ENCODE assay signal across 1 cellular context in the genomic region with DNA sequence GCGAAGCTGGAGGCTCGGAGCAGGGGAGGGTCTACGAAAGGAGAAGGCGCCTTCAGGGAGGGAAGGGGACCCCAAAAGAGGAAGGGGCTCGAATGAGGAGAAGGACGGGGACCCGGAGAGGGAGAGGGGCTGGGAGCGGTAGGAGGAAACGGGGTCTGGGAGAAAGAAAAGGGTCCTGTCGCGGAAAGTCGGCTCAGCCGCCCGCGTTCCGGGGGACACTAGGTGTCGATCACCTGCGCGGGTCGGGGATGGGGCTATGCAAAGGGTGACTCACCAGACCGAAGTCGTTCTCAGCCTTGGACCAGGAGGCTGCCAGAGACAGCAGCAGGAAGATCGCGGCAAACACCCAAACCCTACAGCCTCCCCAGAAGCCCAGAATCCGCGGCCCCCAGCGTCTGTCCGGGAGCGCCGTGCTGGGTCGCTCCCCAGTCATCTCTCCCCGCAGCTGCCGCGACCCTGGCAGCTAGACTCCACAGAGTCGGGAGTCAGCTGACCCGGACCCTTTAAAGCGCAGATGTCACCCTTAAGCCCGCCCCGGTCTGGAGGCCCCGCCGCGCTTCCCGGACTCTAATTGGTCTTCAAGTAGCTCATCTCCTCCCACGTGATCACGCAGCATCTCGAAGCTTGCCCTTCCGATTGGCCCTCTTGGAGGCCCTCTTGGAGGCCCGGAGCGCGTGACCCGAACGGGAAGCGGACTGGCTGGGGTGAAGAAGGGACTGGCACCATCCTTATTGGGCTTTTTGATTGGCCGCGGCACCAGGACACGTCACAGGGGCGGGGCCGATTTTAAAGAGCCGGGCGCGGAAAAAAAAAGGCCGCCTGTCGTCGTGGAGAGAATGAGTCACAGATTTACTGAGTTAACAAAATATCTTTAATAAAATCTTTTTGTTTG.
TF ChIP-seq lines count a peak whose summit lies in the region.

A gene (minus strand): TSS at position 478 of the 892 bp plus-strand sequence. CDS start 45 bp downstream, at position 433.

TF ChIP-seq in K562, 482 proteins besides CTCF, POLR2A, EP300 and RAD21 (continued from another document):
- TF ChIP-seq, protein P1, sequence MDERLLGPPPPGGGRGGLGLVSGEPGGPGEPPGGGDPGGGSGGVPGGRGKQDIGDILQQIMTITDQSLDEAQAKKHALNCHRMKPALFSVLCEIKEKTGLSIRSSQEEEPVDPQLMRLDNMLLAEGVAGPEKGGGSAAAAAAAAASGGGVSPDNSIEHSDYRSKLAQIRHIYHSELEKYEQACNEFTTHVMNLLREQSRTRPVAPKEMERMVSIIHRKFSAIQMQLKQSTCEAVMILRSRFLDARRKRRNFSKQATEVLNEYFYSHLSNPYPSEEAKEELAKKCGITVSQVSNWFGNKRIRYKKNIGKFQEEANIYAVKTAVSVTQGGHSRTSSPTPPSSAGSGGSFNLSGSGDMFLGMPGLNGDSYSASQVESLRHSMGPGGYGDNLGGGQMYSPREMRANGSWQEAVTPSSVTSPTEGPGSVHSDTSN (CRISPR knock-in tag; IDR thresholded peaks at IDR 0.05; ENCODE audit: low read depth) = no peak
- TF ChIP-seq, protein P1 (tag; conservative IDR thresholded peaks at IDR 0.05; ENCODE audit: low read depth) = peak; percentile 78
- TF ChIP-seq, protein P2, sequence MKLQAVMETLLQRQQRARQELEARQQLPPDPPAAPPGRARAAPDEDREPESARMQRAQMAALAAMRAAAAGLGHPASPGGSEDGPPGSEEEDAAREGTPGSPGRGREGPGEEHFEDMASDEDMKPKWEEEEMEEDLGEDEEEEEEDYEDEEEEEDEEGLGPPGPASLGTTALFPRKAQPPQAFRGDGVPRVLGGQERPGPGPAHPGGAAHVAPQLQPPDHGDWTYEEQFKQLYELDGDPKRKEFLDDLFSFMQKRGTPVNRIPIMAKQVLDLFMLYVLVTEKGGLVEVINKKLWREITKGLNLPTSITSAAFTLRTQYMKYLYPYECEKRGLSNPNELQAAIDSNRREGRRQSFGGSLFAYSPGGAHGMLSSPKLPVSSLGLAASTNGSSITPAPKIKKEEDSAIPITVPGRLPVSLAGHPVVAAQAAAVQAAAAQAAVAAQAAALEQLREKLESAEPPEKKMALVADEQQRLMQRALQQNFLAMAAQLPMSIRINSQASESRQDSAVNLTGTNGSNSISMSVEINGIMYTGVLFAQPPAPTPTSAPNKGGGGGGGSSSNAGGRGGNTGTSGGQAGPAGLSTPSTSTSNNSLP (IDR thresholded peaks at IDR 0.05; ENCODE audit: borderline replicate concordance, low read depth, low read length) = peak; percentile 55; the same call in 1 of the 2 replicates
- TF ChIP-seq, protein P3, sequence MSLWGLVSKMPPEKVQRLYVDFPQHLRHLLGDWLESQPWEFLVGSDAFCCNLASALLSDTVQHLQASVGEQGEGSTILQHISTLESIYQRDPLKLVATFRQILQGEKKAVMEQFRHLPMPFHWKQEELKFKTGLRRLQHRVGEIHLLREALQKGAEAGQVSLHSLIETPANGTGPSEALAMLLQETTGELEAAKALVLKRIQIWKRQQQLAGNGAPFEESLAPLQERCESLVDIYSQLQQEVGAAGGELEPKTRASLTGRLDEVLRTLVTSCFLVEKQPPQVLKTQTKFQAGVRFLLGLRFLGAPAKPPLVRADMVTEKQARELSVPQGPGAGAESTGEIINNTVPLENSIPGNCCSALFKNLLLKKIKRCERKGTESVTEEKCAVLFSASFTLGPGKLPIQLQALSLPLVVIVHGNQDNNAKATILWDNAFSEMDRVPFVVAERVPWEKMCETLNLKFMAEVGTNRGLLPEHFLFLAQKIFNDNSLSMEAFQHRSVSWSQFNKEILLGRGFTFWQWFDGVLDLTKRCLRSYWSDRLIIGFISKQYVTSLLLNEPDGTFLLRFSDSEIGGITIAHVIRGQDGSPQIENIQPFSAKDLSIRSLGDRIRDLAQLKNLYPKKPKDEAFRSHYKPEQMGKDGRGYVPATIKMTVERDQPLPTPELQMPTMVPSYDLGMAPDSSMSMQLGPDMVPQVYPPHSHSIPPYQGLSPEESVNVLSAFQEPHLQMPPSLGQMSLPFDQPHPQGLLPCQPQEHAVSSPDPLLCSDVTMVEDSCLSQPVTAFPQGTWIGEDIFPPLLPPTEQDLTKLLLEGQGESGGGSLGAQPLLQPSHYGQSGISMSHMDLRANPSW (CRISPR knock-in tag; IDR thresholded peaks at IDR 0.05) = peak; percentile 75; the same call in 1 of the 2 replicates
- peak; percentile 6; the same call in 1 of the 2 replicates for TF ChIP-seq ELF2 (CRISPR knock-in tag; IDR thresholded peaks at IDR 0.05)
- no peak for TF ChIP-seq ZNF766 (CRISPR knock-in tag; conservative IDR thresholded peaks at IDR 0.05)
- TF ChIP-seq DACH1 (IDR thresholded peaks at IDR 0.05; ENCODE audit: partially characterized antibody) = peak; percentile 97
- TF ChIP-seq, protein P4, sequence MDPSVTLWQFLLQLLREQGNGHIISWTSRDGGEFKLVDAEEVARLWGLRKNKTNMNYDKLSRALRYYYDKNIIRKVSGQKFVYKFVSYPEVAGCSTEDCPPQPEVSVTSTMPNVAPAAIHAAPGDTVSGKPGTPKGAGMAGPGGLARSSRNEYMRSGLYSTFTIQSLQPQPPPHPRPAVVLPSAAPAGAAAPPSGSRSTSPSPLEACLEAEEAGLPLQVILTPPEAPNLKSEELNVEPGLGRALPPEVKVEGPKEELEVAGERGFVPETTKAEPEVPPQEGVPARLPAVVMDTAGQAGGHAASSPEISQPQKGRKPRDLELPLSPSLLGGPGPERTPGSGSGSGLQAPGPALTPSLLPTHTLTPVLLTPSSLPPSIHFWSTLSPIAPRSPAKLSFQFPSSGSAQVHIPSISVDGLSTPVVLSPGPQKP (CRISPR knock-in tag; IDR thresholded peaks at IDR 0.05) = no peak
- peak; percentile 98 for TF ChIP-seq L3MBTL2 (IDR thresholded peaks at IDR 0.05)
- TF ChIP-seq, protein P5, sequence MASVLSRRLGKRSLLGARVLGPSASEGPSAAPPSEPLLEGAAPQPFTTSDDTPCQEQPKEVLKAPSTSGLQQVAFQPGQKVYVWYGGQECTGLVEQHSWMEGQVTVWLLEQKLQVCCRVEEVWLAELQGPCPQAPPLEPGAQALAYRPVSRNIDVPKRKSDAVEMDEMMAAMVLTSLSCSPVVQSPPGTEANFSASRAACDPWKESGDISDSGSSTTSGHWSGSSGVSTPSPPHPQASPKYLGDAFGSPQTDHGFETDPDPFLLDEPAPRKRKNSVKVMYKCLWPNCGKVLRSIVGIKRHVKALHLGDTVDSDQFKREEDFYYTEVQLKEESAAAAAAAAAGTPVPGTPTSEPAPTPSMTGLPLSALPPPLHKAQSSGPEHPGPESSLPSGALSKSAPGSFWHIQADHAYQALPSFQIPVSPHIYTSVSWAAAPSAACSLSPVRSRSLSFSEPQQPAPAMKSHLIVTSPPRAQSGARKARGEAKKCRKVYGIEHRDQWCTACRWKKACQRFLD (CRISPR knock-in tag; IDR thresholded peaks at IDR 0.05) = no peak; the same call in 1 of the 2 replicates
- no peak for TF ChIP-seq BMI1 (IDR thresholded peaks at IDR 0.05; ENCODE audit: low read length)
- TF ChIP-seq PML (IDR thresholded peaks at IDR 0.05; ENCODE audit: low read length) = no peak
- TF ChIP-seq EHMT2 (IDR thresholded peaks at IDR 0.05) = no peak
- TF ChIP-seq SMAD1 (IDR thresholded peaks at IDR 0.05; ENCODE audit: low read depth, low read length, partially characterized antibody) = no peak
- no peak for TF ChIP-seq ZKSCAN1 (IDR thresholded peaks at IDR 0.05; ENCODE audit: low read depth, low read length)
- peak; percentile 96 for TF ChIP-seq TBP (optimal IDR thresholded peaks at IDR 0.05; ENCODE audit: low read depth, low read length)
- TF ChIP-seq JUNB (CRISPR knock-in tag; conservative IDR thresholded peaks at IDR 0.05) = peak; percentile 44
- TF ChIP-seq, protein P6, sequence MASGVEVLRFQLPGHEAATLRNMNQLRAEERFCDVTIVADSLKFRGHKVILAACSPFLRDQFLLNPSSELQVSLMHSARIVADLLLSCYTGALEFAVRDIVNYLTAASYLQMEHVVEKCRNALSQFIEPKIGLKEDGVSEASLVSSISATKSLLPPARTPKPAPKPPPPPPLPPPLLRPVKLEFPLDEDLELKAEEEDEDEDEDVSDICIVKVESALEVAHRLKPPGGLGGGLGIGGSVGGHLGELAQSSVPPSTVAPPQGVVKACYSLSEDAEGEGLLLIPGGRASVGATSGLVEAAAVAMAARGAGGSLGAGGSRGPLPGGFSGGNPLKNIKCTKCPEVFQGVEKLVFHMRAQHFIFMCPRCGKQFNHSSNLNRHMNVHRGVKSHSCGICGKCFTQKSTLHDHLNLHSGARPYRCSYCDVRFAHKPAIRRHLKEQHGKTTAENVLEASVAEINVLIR (CRISPR knock-in tag; IDR thresholded peaks at IDR 0.05) = peak; percentile 88
- TF ChIP-seq, protein P7, sequence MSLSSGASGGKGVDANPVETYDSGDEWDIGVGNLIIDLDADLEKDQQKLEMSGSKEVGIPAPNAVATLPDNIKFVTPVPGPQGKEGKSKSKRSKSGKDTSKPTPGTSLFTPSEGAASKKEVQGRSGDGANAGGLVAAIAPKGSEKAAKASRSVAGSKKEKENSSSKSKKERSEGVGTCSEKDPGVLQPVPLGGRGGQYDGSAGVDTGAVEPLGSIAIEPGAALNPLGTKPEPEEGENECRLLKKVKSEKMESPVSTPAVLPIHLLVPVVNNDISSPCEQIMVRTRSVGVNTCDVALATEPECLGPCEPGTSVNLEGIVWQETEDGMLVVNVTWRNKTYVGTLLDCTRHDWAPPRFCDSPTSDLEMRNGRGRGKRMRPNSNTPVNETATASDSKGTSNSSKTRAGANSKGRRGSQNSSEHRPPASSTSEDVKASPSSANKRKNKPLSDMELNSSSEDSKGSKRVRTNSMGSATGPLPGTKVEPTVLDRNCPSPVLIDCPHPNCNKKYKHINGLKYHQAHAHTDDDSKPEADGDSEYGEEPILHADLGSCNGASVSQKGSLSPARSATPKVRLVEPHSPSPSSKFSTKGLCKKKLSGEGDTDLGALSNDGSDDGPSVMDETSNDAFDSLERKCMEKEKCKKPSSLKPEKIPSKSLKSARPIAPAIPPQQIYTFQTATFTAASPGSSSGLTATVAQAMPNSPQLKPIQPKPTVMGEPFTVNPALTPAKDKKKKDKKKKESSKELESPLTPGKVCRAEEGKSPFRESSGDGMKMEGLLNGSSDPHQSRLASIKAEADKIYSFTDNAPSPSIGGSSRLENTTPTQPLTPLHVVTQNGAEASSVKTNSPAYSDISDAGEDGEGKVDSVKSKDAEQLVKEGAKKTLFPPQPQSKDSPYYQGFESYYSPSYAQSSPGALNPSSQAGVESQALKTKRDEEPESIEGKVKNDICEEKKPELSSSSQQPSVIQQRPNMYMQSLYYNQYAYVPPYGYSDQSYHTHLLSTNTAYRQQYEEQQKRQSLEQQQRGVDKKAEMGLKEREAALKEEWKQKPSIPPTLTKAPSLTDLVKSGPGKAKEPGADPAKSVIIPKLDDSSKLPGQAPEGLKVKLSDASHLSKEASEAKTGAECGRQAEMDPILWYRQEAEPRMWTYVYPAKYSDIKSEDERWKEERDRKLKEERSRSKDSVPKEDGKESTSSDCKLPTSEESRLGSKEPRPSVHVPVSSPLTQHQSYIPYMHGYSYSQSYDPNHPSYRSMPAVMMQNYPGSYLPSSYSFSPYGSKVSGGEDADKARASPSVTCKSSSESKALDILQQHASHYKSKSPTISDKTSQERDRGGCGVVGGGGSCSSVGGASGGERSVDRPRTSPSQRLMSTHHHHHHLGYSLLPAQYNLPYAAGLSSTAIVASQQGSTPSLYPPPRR (CRISPR knock-in tag; IDR thresholded peaks at IDR 0.05; ENCODE audit: borderline replicate concordance) = peak; percentile 62; the same call in 1 of the 2 replicates
